20 cellular contexts compared by ENCODE assay signal in genomic region chr16:48454051-48454450, GRCh38.
"Had no signal": no experiment of that assay in that cellular context is flagged by ENCODE, and none has a peak within 500 bp of the region (broad histone marks: within the 10 kb centered on the region; RNA-seq: fewer than 3 reads in every experiment).

No MANE protein-coding gene starts in this region.

- H3K9ac ChIP-seq: KMS-11 had no signal

- H3K4me2 ChIP-seq: KMS-11 had no signal

- H3K9me3 ChIP-seq: SJSA1 had no signal

- H3K27me3 ChIP-seq: SJSA1 had no signal

- H3K9me3 Mint-ChIP-seq: IgD-negative memory B cell had no signal

- H3K4me3 ChIP-seq: K562, SJSA1, SK-N-MC had no signal

- H3K36me3 Mint-ChIP-seq: IgD-negative memory B cell had no signal

- H3K36me3 ChIP-seq: SJSA1 had no signal

- DNase-seq: Kasumi-1, MM.1S, NCI-H1092 treated with DMSO at 0.1 percent for 48 hours, NCI-H1436 treated with DMSO at 0.1 percent for 48 hours, NCI-H1694, NCI-H187 treated with DMSO at 0.1 percent for 48 hours, NCI-H2029 treated with DMSO at 0.1 percent for 48 hours, NCI-H2171 treated with DMSO at 0.1 percent for 48 hours, NCI-H345, NCI-H446 treated with DMSO at 0.1 percent for 48 hours, NCI-H510A treated with DMSO at 0.1 percent for 48 hours, NCI-H526, NCI-H748 treated with DMSO at 0.1 percent for 48 hours, RPMI8226, SIG-M5 had no signal

- H3K27ac Mint-ChIP-seq: IgD-negative memory B cell had no signal

- H3K27me3 Mint-ChIP-seq: IgD-negative memory B cell had no signal

- H3K27ac ChIP-seq: KMS-11, SJSA1, SK-N-MC had no signal

- ATAC-seq: K562 had no signal
